Comparison of ENCODE assay signal across 9 cellular contexts in the genomic region with DNA sequence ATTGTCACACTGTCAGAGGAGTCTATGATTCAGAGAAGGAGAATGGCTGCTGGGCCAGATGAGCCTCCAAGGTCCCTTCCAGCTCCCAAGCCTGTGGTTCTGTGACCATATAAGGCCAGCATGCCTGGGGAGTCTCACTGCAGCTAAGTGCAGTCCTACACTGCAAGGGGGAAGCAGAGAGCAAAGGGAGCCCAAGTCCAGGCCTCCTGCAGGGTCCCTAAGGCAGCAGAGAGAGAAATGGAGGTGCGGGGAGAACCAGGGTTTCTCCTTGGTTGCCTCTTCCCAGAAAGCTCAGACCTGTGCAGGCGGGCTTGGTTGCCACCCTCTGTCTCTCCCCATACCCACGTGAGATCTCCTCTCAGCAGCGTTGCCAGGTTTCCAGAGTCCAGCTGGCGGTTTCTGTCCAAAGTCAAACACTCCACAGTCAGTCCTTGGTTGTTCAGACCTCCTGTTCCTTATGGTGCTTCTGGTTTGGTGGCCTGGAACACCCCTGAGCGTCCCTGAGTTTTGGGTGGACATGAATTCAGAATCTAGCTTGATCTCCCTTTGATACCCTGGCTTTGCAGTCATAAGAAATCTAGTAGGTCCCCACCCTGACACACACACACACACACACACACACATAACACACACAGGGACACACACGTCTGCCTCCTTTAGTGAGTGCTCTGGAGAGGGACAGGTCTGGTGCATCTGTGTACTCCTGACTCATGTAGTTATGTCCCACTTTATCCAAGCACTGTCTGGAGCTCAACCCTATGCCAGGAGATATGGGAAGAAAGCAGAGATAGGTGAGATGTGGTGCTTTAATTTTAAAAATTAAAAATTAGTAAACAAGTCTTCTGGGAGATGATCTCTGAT.
DNase-seq lines count a peak whose midpoint lies in the region; ATAC-seq and TF ChIP-seq lines count a peak whose summit lies in the region.
"Had no signal": no experiment of that assay in that cellular context is flagged by ENCODE, and none has a peak within 500 bp of the region (broad histone marks: within the 10 kb centered on the region; RNA-seq: fewer than 3 reads in every experiment).

No MANE protein-coding gene starts in this region.

- no peaks in the 10 kb centered on the region for H3K4me1 Mint-ChIP-seq in activated CD4-positive, alpha-beta memory T cell treated with anti-CD3 and anti-CD28 coated beads for 36 hours (ENCODE audit: low read depth)
- no peaks in the 10 kb centered on the region for H3K4me1 Mint-ChIP-seq in activated naive CD4-positive, alpha-beta T cell treated with anti-CD3 and anti-CD28 coated beads, Interleukin-2, amount 10 ng/mL, durations not matched to agents 7 days and 5 days

- peaks cover 2% of the 10 kb centered on the region for H3K9me3 Mint-ChIP-seq in activated CD4-positive, alpha-beta memory T cell treated with anti-CD3 and anti-CD28 coated beads for 36 hours
- H3K9me3 Mint-ChIP-seq in activated naive CD4-positive, alpha-beta T cell treated with anti-CD3 and anti-CD28 coated beads, Interleukin-2, amount 10 ng/mL, durations not matched to agents 7 days and 5 days, result no peaks in the 10 kb centered on the region

- H3K4me3 Mint-ChIP-seq in activated CD4-positive, alpha-beta memory T cell treated with anti-CD3 and anti-CD28 coated beads for 36 hours, result no peak overlapping the region
- no peak overlapping the region for H3K4me3 Mint-ChIP-seq in activated naive CD4-positive, alpha-beta T cell treated with anti-CD3 and anti-CD28 coated beads, Interleukin-2, amount 10 ng/mL, durations not matched to agents 7 days and 5 days

- no peak overlapping the region for H3K27ac ChIP-seq in left lung
- H3K27ac ChIP-seq in substantia nigra (ENCODE audit: low read depth, low read length, poor library complexity, severe bottlenecking), result peak overlapping the region; percentile 98
- H3K27ac ChIP-seq: suprapubic skin had no signal

- no peaks in the 10 kb centered on the region for H3K9me3 ChIP-seq in left lung
- H3K9me3 ChIP-seq: suprapubic skin had no signal

- CTCF ChIA-PET in activated CD4-positive, alpha-beta memory T cell treated with anti-CD3 and anti-CD28 coated beads for 36 hours (lab: Charles Lee), result interaction anchor here (0.6 to 1.4 kb wide), 2 partner anchors 9 to 19 kb away, joined by 3 to 4 read pairs; no protein-coding TSS in a partner anchor
- CTCF ChIA-PET in activated naive CD4-positive, alpha-beta T cell treated with anti-CD3 and anti-CD28 coated beads, Interleukin-2, amount 10 ng/mL, durations not matched to agents 7 days and 5 days (lab: Charles Lee), result interaction anchor here (1.7 kb wide), 1 partner anchor 13 kb away, joined by 6 read pairs; no protein-coding TSS in a partner anchor

- intact Hi-C loops in left lung (cut with DNase I), result no loop called here
- intact Hi-C loops in activated CD4-positive, alpha-beta memory T cell treated with anti-CD3 and anti-CD28 coated beads for 36 hours (cut with micrococcal nuclease), result no loop called here

- peak; percentile 26 for DNase-seq in HS-27A (ENCODE audit: low read depth)
- DNase-seq in cerebellar nuclear complex (lab: John Stamatoyannopoulos, UW), result peak; percentile 31 to 81
- no peak for DNase-seq in left lung
- DNase-seq in substantia nigra (lab: John Stamatoyannopoulos, UW), result peak in 31 of 49 donors; percentile 29 to 80 (median 58)
- no peak for DNase-seq in activated CD4-positive, alpha-beta memory T cell treated with anti-CD3 and anti-CD28 coated beads for 36 hours
- DNase-seq in NCI-H1105 (lab: John Stamatoyannopoulos, UW), result no peak
- no peak for DNase-seq in activated naive CD4-positive, alpha-beta T cell treated with anti-CD3 and anti-CD28 coated beads, Interleukin-2, amount 10 ng/mL, durations not matched to agents 7 days and 5 days

- H3K27me3 ChIP-seq in left lung, result peaks cover 4 to 6% of the 10 kb centered on the region in 2 donors
- H3K27me3 ChIP-seq: suprapubic skin had no signal

- H3K36me3 ChIP-seq in left lung, result no peaks in the 10 kb centered on the region
- H3K36me3 ChIP-seq: suprapubic skin had no signal

- no peaks in the 10 kb centered on the region for H3K36me3 Mint-ChIP-seq in activated CD4-positive, alpha-beta memory T cell treated with anti-CD3 and anti-CD28 coated beads for 36 hours
- H3K36me3 Mint-ChIP-seq in activated naive CD4-positive, alpha-beta T cell treated with anti-CD3 and anti-CD28 coated beads, Interleukin-2, amount 10 ng/mL, durations not matched to agents 7 days and 5 days, result no peaks in the 10 kb centered on the region

- H3K27me3 Mint-ChIP-seq in activated CD4-positive, alpha-beta memory T cell treated with anti-CD3 and anti-CD28 coated beads for 36 hours, result no peaks in the 10 kb centered on the region
- H3K27me3 Mint-ChIP-seq in activated naive CD4-positive, alpha-beta T cell treated with anti-CD3 and anti-CD28 coated beads, Interleukin-2, amount 10 ng/mL, durations not matched to agents 7 days and 5 days, result peaks cover 50% of the 10 kb centered on the region

- ATAC-seq in left lung (peak; percentile 86), GM21723 (IDR thresholded peaks at IDR 0.05; ENCODE audit: unreplicated experiment) (no peak)

- no peak for TF ChIP-seq CTCF in left lung (IDR thresholded peaks at IDR 0.05)

- POLR2A ChIA-PET in activated CD4-positive, alpha-beta memory T cell treated with anti-CD3 and anti-CD28 coated beads for 36 hours (lab: Charles Lee), result interaction anchor here (1.1 kb wide), 1 partner anchor 11 kb away, joined by 3 read pairs; no protein-coding TSS in a partner anchor

- H3K4me1 ChIP-seq in left lung, result no peaks in the 10 kb centered on the region
- H3K4me1 ChIP-seq: suprapubic skin had no signal

- H3K4me3 ChIP-seq in left lung, result no peak overlapping the region
- H3K4me3 ChIP-seq: suprapubic skin had no signal

- H3K27ac Mint-ChIP-seq in activated CD4-positive, alpha-beta memory T cell treated with anti-CD3 and anti-CD28 coated beads for 36 hours, result no peak overlapping the region
- H3K27ac Mint-ChIP-seq in activated naive CD4-positive, alpha-beta T cell treated with anti-CD3 and anti-CD28 coated beads, Interleukin-2, amount 10 ng/mL, durations not matched to agents 7 days and 5 days, result no peak overlapping the region

Comparison
In these comparisons a context has a peak if more than half of its experiments do, and no peak if none do; other contexts are left out.
1. DNase-seq: peak in HS-27A (single experiment), cerebellar nuclear complex (2 of 2) and substantia nigra (31 of 49); none in left lung (0 of 2), activated CD4-positive, alpha-beta memory T cell treated with anti-CD3 and anti-CD28 coated beads for 36 hours (single experiment), NCI-H1105 (single experiment) and activated naive CD4-positive, alpha-beta T cell treated with anti-CD3 and anti-CD28 coated beads, Interleukin-2, amount 10 ng/mL, durations not matched to agents 7 days and 5 days (single experiment).